Comparison of ENCODE assay signal across 9 cellular contexts in genomic region chr22:38467438-38467903, GRCh38. TPM values are rescaled to one million over a fixed set of nuclear protein-coding genes. Genes with fewer than 3 reads are reported as not detected.
A peak's percentile ranks its signal among the peaks of the same experiment; 100 is the strongest.
DNase-seq lines count a peak whose midpoint lies in the region; ATAC-seq and TF ChIP-seq lines count a peak whose summit lies in the region.
"Had no signal": no experiment of that assay in that cellular context is flagged by ENCODE, and none has a peak within 500 bp of the region (broad histone marks: within the 10 kb centered on the region; RNA-seq: fewer than 3 reads in every experiment).

No MANE protein-coding gene starts in this region.

- no peaks in the 10 kb centered on the region for H3K9me3 ChIP-seq in breast epithelium
- H3K9me3 ChIP-seq in right lobe of liver, result no peaks in the 10 kb centered on the region
- no peaks in the 10 kb centered on the region for H3K9me3 ChIP-seq in thoracic aorta

- TF ChIP-seq POLR2A in breast epithelium (IDR thresholded peaks at IDR 0.05) (no peak), right lobe of liver (IDR thresholded peaks at IDR 0.05) (no peak)

- H3K36me3 Mint-ChIP-seq in T-helper 2 cell treated with Interferon-gamma antibody and Interleukin-4, amounts not matched to agents 5 μg/mL and 100 μg/mL, for 36 hours (ENCODE audit: low read depth), result no peaks in the 10 kb centered on the region

- TF ChIP-seq CTCF in breast epithelium (IDR thresholded peaks at IDR 0.05) (no peak), right lobe of liver (IDR thresholded peaks at IDR 0.05) (no peak), thoracic aorta (IDR thresholded peaks at IDR 0.05) (no peak), GM10248 (IDR thresholded peaks at IDR 0.05; ENCODE audit: control extremely low read depth, extremely low read depth, low read depth, missing control alignments) (no peak)

- DNase-seq in T-helper 2 cell treated with Interferon-gamma antibody and Interleukin-4, amounts not matched to agents 5 μg/mL and 100 μg/mL, for 36 hours (ENCODE audit: low spot score), result no peak
- DNase-seq in T-helper 2 cell (no peak), breast epithelium (ENCODE audit: low spot score in 2 of 2) (peak in 1 of 2 donors; percentile 43), right lobe of liver (peak in 1 of 3 donors; percentile 49), thoracic aorta (ENCODE audit: low spot score) (no peak), GM10248 (ENCODE audit: extremely low spot score) (no peak)
- DNase-seq in activated effector memory CD4-positive, alpha-beta T cell treated with Interleukin-2 at 50 U/mL for 16 hours, result no peak

- H3K27ac ChIP-seq in breast epithelium (peak overlapping the region; percentile 55 to 56), right lobe of liver (no peak overlapping the region), thoracic aorta (no peak overlapping the region)

- H3K27me3 ChIP-seq in breast epithelium (peaks cover 0 to 3% of the 10 kb centered on the region in 2 donors), right lobe of liver (no peaks in the 10 kb centered on the region), thoracic aorta (replicated peaks; ENCODE audit: insufficient read depth) (peaks cover 3% of the 10 kb centered on the region)

- H3K27ac Mint-ChIP-seq in T-helper 2 cell treated with Interferon-gamma antibody and Interleukin-4, amounts not matched to agents 5 μg/mL and 100 μg/mL, for 36 hours, result peak overlapping the region; percentile 26

- H3K9me3 Mint-ChIP-seq in T-helper 2 cell treated with Interferon-gamma antibody and Interleukin-4, amounts not matched to agents 5 μg/mL and 100 μg/mL, for 36 hours, result no peaks in the 10 kb centered on the region

- H3K4me3 ChIP-seq in breast epithelium, result peak overlapping the region; percentile 58 to 93 (median 59)
- peak overlapping the region; percentile 28 to 55 (median 50) for H3K4me3 ChIP-seq in right lobe of liver
- peak overlapping the region; percentile 90 for H3K4me3 ChIP-seq in thoracic aorta

- H3K36me3 ChIP-seq in breast epithelium, result no peaks in the 10 kb centered on the region
- H3K36me3 ChIP-seq in right lobe of liver, result no peaks in the 10 kb centered on the region
- H3K36me3 ChIP-seq in thoracic aorta, result no peaks in the 10 kb centered on the region

- peak overlapping the region; percentile 78 for H3K4me3 Mint-ChIP-seq in T-helper 2 cell treated with Interferon-gamma antibody and Interleukin-4, amounts not matched to agents 5 μg/mL and 100 μg/mL, for 36 hours

- POLR2A ChIA-PET in GM10248 (lab: Yijun Ruan, JAX), result no interaction called here

- CTCF ChIA-PET in GM10248 (lab: Yijun Ruan, JAX), result no interaction called here

- ATAC-seq in right lobe of liver, result peak in 1 of 4 donors; percentile 2
- ATAC-seq in thoracic aorta (ENCODE audit: insufficient number of reproducible peaks, low FRiP score, low read depth), result no peak
- ATAC-seq in HG03457 (IDR thresholded peaks at IDR 0.05; ENCODE audit: unreplicated experiment), result no peak

- peaks cover 42% of the 10 kb centered on the region for H3K27me3 Mint-ChIP-seq in T-helper 2 cell treated with Interferon-gamma antibody and Interleukin-4, amounts not matched to agents 5 μg/mL and 100 μg/mL, for 36 hours (ENCODE audit: low read depth)

- intact Hi-C loops in breast epithelium (cut with DNase I; ENCODE audit: low total_unique reads), result no loop called here
- intact Hi-C loops in right lobe of liver (cut with DNase I), result no loop called here

- no peaks in the 10 kb centered on the region for H3K4me1 ChIP-seq in breast epithelium
- peaks cover 0 to 4% (median 0%) of the 10 kb centered on the region in 4 donors for H3K4me1 ChIP-seq in right lobe of liver
- peaks cover 0 to 20% of the 10 kb centered on the region in 2 donors for H3K4me1 ChIP-seq in thoracic aorta (ENCODE audit: control insufficient read depth in 1 of 2, low read depth in 2 of 2)

- WGBS in right lobe of liver (ENCODE audit: insufficient coverage, low coverage, low lambda C conversion rate, missing lambda C conversion rate), result 28% methylated on average over 8 of the region's 20 CpGs

- peaks cover 13% of the 10 kb centered on the region for H3K4me1 Mint-ChIP-seq in T-helper 2 cell treated with Interferon-gamma antibody and Interleukin-4, amounts not matched to agents 5 μg/mL and 100 μg/mL, for 36 hours (ENCODE audit: low read depth)

RNA-seq across cellular contexts. Expression of gene KDELR3, which starts 0.4 kb away (rescaled TPM):
- total RNA-seq in breast epithelium (10 to 100 TPM in 2 of 3 donors, 1 to 10 TPM in 1; 8.9 to 18.0 (median 14.9) TPM), right lobe of liver (10 to 100 TPM in 3 of 6 experiments, 1 to 10 TPM in 3; 2.4 to 53.8 (median 12.8) TPM), thoracic aorta (10 to 100 TPM; 16.8 to 52.9 TPM)

RNA-seq across cellular contexts. Expression of gene KCNJ4, which starts 12.5 kb away (rescaled TPM):
- total RNA-seq in breast epithelium, result not detected
- total RNA-seq in right lobe of liver, result not detected
- not detected for total RNA-seq in thoracic aorta
- total RNA-seq: renal cortical epithelial cell had no signal

RNA-seq across cellular contexts. Expression of gene DDX17, which starts 38.6 kb away (rescaled TPM):
- total RNA-seq in breast epithelium, result 1,000 to 10,000 TPM in 1 of 3 donors, 100 to 1,000 TPM in 2; 586 to 1,018 (median 961) TPM
- 100 to 1,000 TPM; 128 to 205 (median 184) TPM for total RNA-seq in right lobe of liver
- total RNA-seq in thoracic aorta, result 100 to 1,000 TPM; 663 to 682 TPM

Comparison
In these comparisons a context has a peak if more than half of its experiments do, and no peak if none do; other contexts are left out.
1. H3K27ac ChIP-seq: peak in breast epithelium (2 of 2); none in right lobe of liver (0 of 3) and thoracic aorta (0 of 2).
2. Peak in every context shown above with its lines, with median percentiles within 50 percentile points of each other: H3K4me3 ChIP-seq.